ENCODE assay signal across 15 cellular contexts in genomic region chr10:129792864-129793263, GRCh38.
DNase-seq lines count a peak whose midpoint lies in the region; ATAC-seq, FAIRE-seq and TF ChIP-seq lines count a peak whose summit lies in the region.
"Had no signal": no experiment of that assay in that cellular context is flagged by ENCODE, and none has a peak within 500 bp of the region (broad histone marks: within the 10 kb centered on the region; RNA-seq: fewer than 3 reads in every experiment).

No MANE protein-coding gene starts in this region.

- no peak overlapping the region for H4K5ac ChIP-seq in mesendoderm (ENCODE audit: low read length)

- FAIRE-seq in GM12891 (lab: Jason Lieb, UNC) (peak; percentile 69), GM12878 (lab: Jason Lieb, UNC) (no peak)
- FAIRE-seq: GM19239, HTR-8/SVneo, K562 had no signal

- no peak overlapping the region for H2AK5ac ChIP-seq in mesendoderm (ENCODE audit: low read length)

- POLR2A ChIA-PET in GM12878 (lab: Charles Lee) = no interaction called here

- no TSS peak for BruUV-seq in GM12878 (replicated peaks; lab: Mats Ljungman, UMichigan)

- H3K27me3 ChIP-seq in GM12878 (replicated peaks in 1 of 2; ENCODE audit: control insufficient read depth in 2 of 2, insufficient read depth in 2 of 2, low read length in 1 of 2) (no peaks in the 10 kb centered on the region), mesendoderm (ENCODE audit: insufficient read depth, low read length, poor library complexity) (no peaks in the 10 kb centered on the region), spleen (replicated peaks in 1 of 7) (peaks cover 0 to 3% (median 0%) of the 10 kb centered on the region in 7 donors)
- H3K27me3 ChIP-seq: BLaER1 treated with 17β-estradiol and CSF1 and Interleukin-3, amounts not matched to agents 10 nM and 100 nM had no signal

- WGBS in GM12878 (ENCODE audit: insufficient coverage, insufficient replicate concordance, low lambda C conversion rate, missing lambda C conversion rate) = 81% methylated on average over 9 of the region's 10 CpGs
- no CpG with 5 or more reads among the region's 10 CpGs for WGBS in mesendoderm (ENCODE audit: extremely low coverage, insufficient coverage, low lambda C conversion rate)
- WGBS in spleen, 5 donors = 92 to 98% (median 93%) methylated on average over 10 of the region's 10 CpGs

- no peak overlapping the region for H2AFZ ChIP-seq in GM12878 (ENCODE audit: control insufficient read depth, low read depth, low read length)

- no peak overlapping the region for H3K27ac ChIP-seq in GM12878 (ENCODE audit: control insufficient read depth, insufficient read depth)
- H3K27ac ChIP-seq in mesendoderm (ENCODE audit: low read depth, low read length) = no peak overlapping the region
- H3K27ac ChIP-seq in spleen = no peak overlapping the region
- H3K27ac ChIP-seq: BLaER1 treated with 17β-estradiol and CSF1 and Interleukin-3, amounts not matched to agents 10 nM and 100 nM had no signal

- H3K9ac ChIP-seq in GM12878 (ENCODE audit: control insufficient read depth, insufficient read depth, low read length) (no peak overlapping the region), mesendoderm (ENCODE audit: low read length) (no peak overlapping the region)
- H3K9ac ChIP-seq: BLaER1 treated with 17β-estradiol and CSF1 and Interleukin-3, amounts not matched to agents 10 nM and 100 nM had no signal

- TF ChIP-seq CTCF in GM12878 (IDR thresholded peaks at IDR 0.05 in 2 of 3, conservative IDR thresholded peaks at IDR 0.05 in 1 of 3; ENCODE audit: control insufficient read depth in 2 of 3, extremely low read depth in 1 of 3, insufficient read depth in 1 of 3, low read depth in 3 of 3, low read length in 3 of 3) (no peak), spleen (IDR thresholded peaks at IDR 0.05 in 8 of 11, conservative IDR thresholded peaks at IDR 0.05 in 3 of 11) (no peak)

- no peak for TF ChIP-seq RAD21 in GM12878 (IDR thresholded peaks at IDR 0.05; ENCODE audit: insufficient read depth, low read depth, low read length)

- H3K36me3 ChIP-seq in GM12878 (ENCODE audit: control insufficient read depth in 2 of 2, insufficient read depth in 2 of 2, low read length in 1 of 2) (no peaks in the 10 kb centered on the region), mesendoderm (ENCODE audit: control insufficient read depth, insufficient read depth, low read length) (no peaks in the 10 kb centered on the region), spleen (no peaks in the 10 kb centered on the region)
- H3K36me3 ChIP-seq: HAP-1 had no signal

- H3K4me3 ChIP-seq in GM12878 (no peak overlapping the region), mesendoderm (ENCODE audit: low read length) (no peak overlapping the region), spleen (no peak overlapping the region)
- H3K4me3 ChIP-seq: BLaER1 treated with 17β-estradiol and CSF1 and Interleukin-3, amounts not matched to agents 10 nM and 100 nM; HAP-1; K562 had no signal

- no peaks in the 10 kb centered on the region for H3K4me1 ChIP-seq in GM12878 (ENCODE audit: control insufficient read depth, insufficient read depth, low read length)
- no peaks in the 10 kb centered on the region for H3K4me1 ChIP-seq in mesendoderm (ENCODE audit: control insufficient read depth, low read depth, low read length)
- no peaks in the 10 kb centered on the region for H3K4me1 ChIP-seq in spleen
- H3K4me1 ChIP-seq: HAP-1 had no signal

- H2BK120ac ChIP-seq in mesendoderm (ENCODE audit: low read depth, low read length) = no peak overlapping the region

- H3K23ac ChIP-seq in mesendoderm (ENCODE audit: low read length) = no peak overlapping the region

- TF ChIP-seq EP300 in GM12878 (IDR thresholded peaks at IDR 0.05; ENCODE audit: borderline replicate concordance in 1 of 2, control insufficient read depth in 1 of 2, low read depth in 2 of 2, low read length in 2 of 2) = no peak

- SMC1A ChIA-PET in GM12878 (lab: Charles Lee; ENCODE audit: uncharacterized antibody, unreplicated experiment) = no interaction called here

- H3K4me2 ChIP-seq in GM12878 (ENCODE audit: control insufficient read depth, insufficient read depth) = no peak overlapping the region
- H3K4me2 ChIP-seq in mesendoderm (ENCODE audit: low read length) = no peak overlapping the region
- H3K4me2 ChIP-seq: BLaER1 treated with 17β-estradiol and CSF1 and Interleukin-3, amounts not matched to agents 10 nM and 100 nM had no signal

- intact Hi-C loops in GM12878 (cut with micrococcal nuclease; ENCODE audit: unreplicated experiment) = no loop called here
- intact Hi-C loops in spleen (cut with DNase I; ENCODE audit: low total_unique reads) = no loop called here

- H3K18ac ChIP-seq in mesendoderm (ENCODE audit: low read length) = no peak overlapping the region

- DNase-seq in GM12891 (ENCODE audit: insufficient read length, low spot score) (no peak), GM12878 (ENCODE audit: low read depth, low spot score) (no peak), mesendoderm (no peak), spleen (peak; percentile 44), DMS153 treated with DMSO at 0.1 percent for 48 hours (lab: John Stamatoyannopoulos, UW; ENCODE audit: unreplicated experiment) (no peak)
- DNase-seq in activated CD4-positive, alpha-beta T cell treated with anti-CD3 and anti-CD28 coated beads, Interleukin-2, amount 50 U/mL, for 48 hours = no peak
- DNase-seq: ACHN; CD4-positive, CD25-positive, alpha-beta regulatory T cell; GOT3 had no signal

- H3K9me3 ChIP-seq in GM12878 (replicated peaks; ENCODE audit: control insufficient read depth, insufficient read depth, low read length) (no peaks in the 10 kb centered on the region), spleen (peaks cover 0 to 83% (median 50%) of the 10 kb centered on the region in 8 donors)
- H3K9me3 ChIP-seq: HAP-1 had no signal

- no peaks in the 10 kb centered on the region for H3K79me2 ChIP-seq in GM12878 (ENCODE audit: control insufficient read depth, insufficient read depth, low read length)
- no peaks in the 10 kb centered on the region for H3K79me2 ChIP-seq in mesendoderm (ENCODE audit: control insufficient read depth, insufficient read depth, low read length)

- ATAC-seq in GM12878 (no peak), HG03108 (IDR thresholded peaks at IDR 0.05; ENCODE audit: unreplicated experiment) (no peak)
- ATAC-seq: K562 had no signal

- no peaks in the 10 kb centered on the region for H3K79me1 ChIP-seq in mesendoderm (ENCODE audit: low read length)

- H2BK15ac ChIP-seq in mesendoderm (replicated peaks; ENCODE audit: low read depth) = no peak overlapping the region

- no peak overlapping the region for H4K8ac ChIP-seq in mesendoderm (ENCODE audit: low read depth, low read length)

- H4K20me1 ChIP-seq in GM12878 (ENCODE audit: control insufficient read depth, insufficient read depth) = no peaks in the 10 kb centered on the region
- H4K20me1 ChIP-seq: BLaER1 treated with 17β-estradiol and CSF1 and Interleukin-3, amounts not matched to agents 10 nM and 100 nM had no signal

- no peak overlapping the region for H2BK5ac ChIP-seq in mesendoderm (ENCODE audit: low read length)

- in situ Hi-C loops in GM12878 (cut with MboI) = no loop called here

- peak overlapping the region; percentile 25 for H3K56ac ChIP-seq in mesendoderm (ENCODE audit: low read length)

- RAD21 ChIA-PET in GM12878 (lab: Charles Lee; ENCODE audit: unreplicated experiment) = no interaction called here

- H3K4ac ChIP-seq in mesendoderm (ENCODE audit: low read depth, low read length) = no peak overlapping the region

- TF ChIP-seq POLR2A in GM12891 (IDR thresholded peaks at IDR 0.05; ENCODE audit: low read depth, low read length) (no peak), GM12878 (IDR thresholded peaks at IDR 0.05; ENCODE audit: low read depth, low read length) (no peak), spleen (IDR thresholded peaks at IDR 0.05) (no peak)

- CTCF ChIA-PET in GM12878 (lab: Yijun Ruan, JAX) = no interaction called here

TF ChIP-seq in GM12891, 5 proteins besides CTCF, POLR2A, EP300 and RAD21:
- TF ChIP-seq POLR2AphosphoS5 (IDR thresholded peaks at IDR 0.05; ENCODE audit: low read depth, low read length) (no peak), PAX5 (IDR thresholded peaks at IDR 0.05; ENCODE audit: insufficient read depth, low read length, severe bottlenecking) (no peak), POU2F2 (IDR thresholded peaks at IDR 0.05; ENCODE audit: low read depth, low read length) (no peak), SPI1 (IDR thresholded peaks at IDR 0.05; ENCODE audit: low read depth, low read length) (no peak)

TF ChIP-seq in GM12878, 131 proteins besides CTCF, POLR2A, EP300 and RAD21 (continues in another document):
- TF ChIP-seq BCL3 (IDR thresholded peaks at IDR 0.05; ENCODE audit: borderline replicate concordance, insufficient read depth, low read depth, low read length, poor library complexity, severe bottlenecking) (peak; percentile 90), WRNIP1 (IDR thresholded peaks at IDR 0.05; ENCODE audit: borderline replicate concordance, low read depth, low read length) (no peak), MTA2 (IDR thresholded peaks at IDR 0.05; ENCODE audit: low read depth) (no peak), PBX3 (IDR thresholded peaks at IDR 0.05; ENCODE audit: insufficient replicate concordance, low read depth, low read length) (peak; percentile 21)
